In the genomic region with DNA sequence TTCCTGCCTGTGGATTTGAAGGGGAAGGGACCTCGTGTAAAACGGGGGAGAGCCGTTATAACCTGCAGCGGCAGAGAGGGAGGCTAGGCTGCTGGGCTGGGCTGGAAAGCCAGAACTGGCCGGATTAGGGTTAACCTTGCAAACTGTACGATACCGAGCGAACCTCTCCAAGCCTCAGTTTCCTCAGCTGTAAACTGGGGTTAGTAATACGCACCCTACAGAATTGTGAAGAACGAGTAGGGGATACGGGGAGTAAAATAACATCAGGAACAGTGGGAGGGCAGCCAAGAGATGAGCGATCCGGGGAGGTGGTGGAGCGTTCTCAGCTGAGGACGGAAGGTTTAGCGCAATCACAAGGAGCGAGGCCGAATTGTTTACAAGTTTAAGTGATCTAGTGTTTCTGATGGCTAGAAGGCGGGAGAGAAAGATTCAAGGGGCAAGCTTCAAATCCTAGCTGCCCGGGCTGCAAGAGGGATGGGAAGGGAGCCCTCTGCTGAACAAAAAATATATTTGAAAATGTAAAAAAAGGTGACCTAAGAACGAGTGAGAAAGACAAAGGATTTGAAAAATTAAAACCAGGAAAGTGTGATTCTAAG, we compare ENCODE assay signal across 8 cellular contexts. TPM values are rescaled to one million over a fixed set of nuclear protein-coding genes. Genes with fewer than 3 reads are reported as not detected.
DNase-seq lines count a peak whose midpoint lies in the region; ATAC-seq and TF ChIP-seq lines count a peak whose summit lies in the region.

No MANE protein-coding gene starts in this region.

- H3K27ac ChIP-seq in coronary artery, result peak overlapping the region; percentile 42 to 57

- ATAC-seq in Right ventricle myocardium inferior, result peak; percentile 64
- ATAC-seq in GM19395 (IDR thresholded peaks at IDR 0.05; ENCODE audit: unreplicated experiment), result no peak

- TF ChIP-seq CTCF in coronary artery (IDR thresholded peaks at IDR 0.05), result no peak

- H3K4me3 ChIP-seq in coronary artery, result peak overlapping the region; percentile 85

- intact Hi-C loops in Right ventricle myocardium inferior (cut with DNase I) (loop anchor here (1.0 to 10.0 kb wide), 4 partner anchors 46 to 1484 kb away; a partner anchor contains a TSS), cardiac septum (cut with DNase I) (loop anchor here (1.0 to 5.0 kb wide), 4 partner anchors 51 to 229 kb away; no protein-coding TSS in a partner anchor)

- no peak for DNase-seq in Right ventricle myocardium inferior (ENCODE audit: missing footprints)
- no peak for DNase-seq in cardiac septum (ENCODE audit: low spot score)
- peak; percentile 38 for DNase-seq in NCI-H1417 treated with DMSO at 0.1 percent for 48 hours (lab: John Stamatoyannopoulos, UW)
- peak; percentile 5 to 68 for DNase-seq in SW 1271 (lab: John Stamatoyannopoulos, UW)
- DNase-seq in coronary artery (ENCODE audit: low spot score), result no peak
- peak; percentile 92 for DNase-seq in left kidney (ENCODE audit: low read depth, low spot score)
- DNase-seq in stimulated activated CD8-positive, alpha-beta memory T cell treated with anti-CD3 and anti-CD28 coated beads, Interleukin-4, amount 100 ng/mL, for 48 hours, result peak; percentile 34

RNA-seq across cellular contexts. Expression of a gene that starts 0.8 kb away (rescaled TPM):
- 5.2 TPM for total RNA-seq in Right ventricle myocardium inferior
- total RNA-seq in cardiac septum, result 21.1 TPM

RNA-seq across cellular contexts. Expression of a gene that starts 38.5 kb away (rescaled TPM):
- 5.7 TPM for total RNA-seq in Right ventricle myocardium inferior
- total RNA-seq in cardiac septum, result 8.8 TPM

Comparison
In these comparisons a context has a peak if more than half of its experiments do, and no peak if none do; other contexts are left out.
1. DNase-seq: peak in NCI-H1417 treated with DMSO at 0.1 percent for 48 hours (single experiment), SW 1271 (2 of 2), left kidney (single experiment) and stimulated activated CD8-positive, alpha-beta memory T cell treated with anti-CD3 and anti-CD28 coated beads, Interleukin-4, amount 100 ng/mL, for 48 hours (single experiment); none in Right ventricle myocardium inferior (single experiment), cardiac septum (single experiment) and coronary artery (single experiment).